In the genomic region with DNA sequence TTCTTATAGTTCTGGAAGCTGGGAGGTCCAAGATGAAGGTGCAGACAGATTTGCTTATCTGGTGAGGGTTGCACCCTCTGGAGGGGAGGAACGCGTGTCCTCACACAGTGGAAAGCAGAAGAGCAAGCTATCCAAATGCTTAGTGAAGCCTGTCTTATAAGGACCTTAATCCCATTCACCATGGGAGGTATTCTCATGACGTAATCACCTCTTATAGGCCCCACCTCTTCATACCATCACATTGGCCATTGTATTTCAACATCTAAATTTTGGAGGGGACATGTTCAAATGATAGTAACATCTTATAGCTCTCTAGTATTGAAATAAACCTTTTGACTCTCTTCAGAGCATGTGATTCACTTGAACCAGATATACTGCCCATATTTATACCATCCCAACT, we compare ENCODE assay signal across 26 cellular contexts.
DNase-seq lines count a peak whose midpoint lies in the region; ATAC-seq, FAIRE-seq and TF ChIP-seq lines count a peak whose summit lies in the region.
"Had no signal": no experiment of that assay in that cellular context is flagged by ENCODE, and none has a peak within 500 bp of the region (broad histone marks: within the 10 kb centered on the region; RNA-seq: fewer than 3 reads in every experiment).

No MANE protein-coding gene starts in this region.

- CTCF ChIA-PET in HEK293 (lab: Yijun Ruan, JAX), result interaction anchor here (0.9 kb wide), 1 partner anchor 30 kb away, joined by 4 read pairs; no protein-coding TSS in a partner anchor
- CTCF ChIA-PET in H1 (lab: Charles Lee; ENCODE audit: partially characterized antibody), result interaction anchor here (1.0 to 1.9 kb wide), 4 partner anchors 15 to 189 kb away, joined by 3 to 6 read pairs (median 4); no protein-coding TSS in a partner anchor
- CTCF ChIA-PET in activated CD8-positive, alpha-beta memory T cell treated with anti-CD3 and anti-CD28 coated beads, Interleukin-2, amount 10 ng/mL, durations not matched to agents 7 days and 5 days (lab: Charles Lee), result no interaction called here

- no peak overlapping the region for H4K8ac ChIP-seq in H1 (ENCODE audit: extremely low read depth, insufficient read depth, low read length)

- no peak overlapping the region for H2BK15ac ChIP-seq in H1 (ENCODE audit: low read length)

- H3K18ac ChIP-seq in H1 (ENCODE audit: extremely low read depth, low read length), result no peak overlapping the region

- peaks cover 3% of the 10 kb centered on the region for H3K9me3 Mint-ChIP-seq in activated CD8-positive, alpha-beta memory T cell treated with anti-CD3 and anti-CD28 coated beads, Interleukin-2, amount 10 ng/mL, durations not matched to agents 7 days and 5 days (ENCODE audit: low read depth)
- H3K9me3 Mint-ChIP-seq: CD4-positive, alpha-beta T cell; H9; HFFc6 had no signal

- H3K23me2 ChIP-seq in H1 (ENCODE audit: low read depth, low read length), result no peaks in the 10 kb centered on the region

- H3K27me3 ChIP-seq in H1 (replicated peaks in 1 of 4; ENCODE audit: control insufficient read depth in 3 of 4, extremely low read depth in 1 of 4, insufficient read depth in 3 of 4, low read length in 3 of 4), result no peaks in the 10 kb centered on the region
- H3K27me3 ChIP-seq: BE2C; BLaER1 treated with 17β-estradiol and CSF1 and Interleukin-3, amounts not matched to agents 10 nM and 100 nM had no signal

- no peak overlapping the region for H3K4me3 ChIP-seq in HEK293 (ENCODE audit: low read depth, low read length)
- H3K4me3 ChIP-seq in H1 (ENCODE audit: extremely low read depth in 1 of 4, insufficient read depth in 2 of 4, low read depth in 3 of 4, low read length in 4 of 4), result no peak overlapping the region
- H3K4me3 ChIP-seq: BLaER1 treated with 17β-estradiol and CSF1 and Interleukin-3, amounts not matched to agents 10 nM and 100 nM; GM12878 had no signal

- no peak overlapping the region for H3K23ac ChIP-seq in H1 (ENCODE audit: insufficient read length)

- TF ChIP-seq POLR2A in H1 (IDR thresholded peaks at IDR 0.05; ENCODE audit: control extremely low read depth in 1 of 2, low read depth in 2 of 2, low read length in 2 of 2), result no peak

- H3K9me3 ChIP-seq in HEK293 (ENCODE audit: control insufficient read depth, insufficient read depth, low read depth, low read length) (no peaks in the 10 kb centered on the region), H1 (ENCODE audit: insufficient read depth in 2 of 2, low read depth in 1 of 2, low read length in 1 of 2) (no peaks in the 10 kb centered on the region)
- H3K9me3 ChIP-seq: BE2C; BLaER1 treated with 17β-estradiol and CSF1 and Interleukin-3, amounts not matched to agents 10 nM and 100 nM had no signal

- no peaks in the 10 kb centered on the region for H3K36me3 Mint-ChIP-seq in activated CD8-positive, alpha-beta memory T cell treated with anti-CD3 and anti-CD28 coated beads, Interleukin-2, amount 10 ng/mL, durations not matched to agents 7 days and 5 days
- H3K36me3 Mint-ChIP-seq: CD14-positive monocyte; CD8-positive, alpha-beta memory T cell had no signal

- no peaks in the 10 kb centered on the region for H3K4me1 ChIP-seq in HEK293 (ENCODE audit: control insufficient read depth, insufficient read depth, low read length)
- H3K4me1 ChIP-seq in H1 (replicated peaks in 1 of 4; ENCODE audit: control insufficient read depth in 3 of 4, insufficient read depth in 4 of 4, low read length in 3 of 4), result no peaks in the 10 kb centered on the region
- H3K4me1 ChIP-seq: BE2C; BLaER1 treated with 17β-estradiol and CSF1 and Interleukin-3, amounts not matched to agents 10 nM and 100 nM had no signal

- no peak overlapping the region for H3K4me2 ChIP-seq in H1 (ENCODE audit: insufficient read depth in 1 of 2, low read depth in 2 of 2, low read length in 2 of 2)
- H3K4me2 ChIP-seq: BLaER1 treated with 17β-estradiol and CSF1 and Interleukin-3, amounts not matched to agents 10 nM and 100 nM had no signal

- H3K56ac ChIP-seq in H1 (replicated peaks; ENCODE audit: insufficient read length, low read depth, low read length), result no peak overlapping the region

- no peak overlapping the region for H2BK20ac ChIP-seq in H1 (ENCODE audit: low read length)

- FAIRE-seq in H1 (lab: Jason Lieb, UNC), result peak; percentile 36
- FAIRE-seq: A204.1, D721Med, GM12878, GM19239 had no signal

- no peak overlapping the region for H3K4ac ChIP-seq in H1 (replicated peaks; ENCODE audit: insufficient read length, low read depth, low read length)

- no peak overlapping the region for H4K91ac ChIP-seq in H1 (replicated peaks; ENCODE audit: insufficient read length, low read length)

- DNase-seq in NCI-H82 (lab: John Stamatoyannopoulos, UW) (peak; percentile 27), NCI-H82 treated with DMSO at 0.1 percent for 48 hours (lab: John Stamatoyannopoulos, UW; ENCODE audit: unreplicated experiment) (no peak), H1 (ENCODE audit: low read depth in 1 of 2, low spot score in 2 of 2) (no peak)
- DNase-seq in activated CD8-positive, alpha-beta memory T cell treated with anti-CD3 and anti-CD28 coated beads, Interleukin-2, amount 10 ng/mL, durations not matched to agents 7 days and 5 days, result no peak
- DNase-seq: ACHN; AML-193; BE2C; CD4-positive, alpha-beta T cell; CD8-positive, alpha-beta memory T cell; DMS 273 treated with DMSO at 0.1 percent for 48 hours; DMS79; EL; GDM1; H9; HFFc6 had no signal

- WGBS in H1 (ENCODE audit: extremely low coverage in 1 of 2, insufficient coverage in 1 of 2, insufficient read length in 1 of 2, insufficient replicate concordance in 2 of 2, low coverage in 1 of 2, low lambda C conversion rate in 2 of 2, missing lambda C conversion rate in 1 of 2), 2 experiments, result 88% methylated on average over 3 of the region's 3 CpGs; no CpG with 5 or more reads in 1 of the 2 experiments

- no peak for TF ChIP-seq EP300 in H1 (IDR thresholded peaks at IDR 0.05; ENCODE audit: borderline replicate concordance in 1 of 2, low read depth in 2 of 2, low read length in 2 of 2)

- no peak for TF ChIP-seq CTCF in HEK293 (tag by site-specific recombination; IDR thresholded peaks at IDR 0.05)
- no peak for TF ChIP-seq CTCF in H1 (IDR thresholded peaks at IDR 0.05; ENCODE audit: control extremely low read depth in 1 of 3, insufficient read depth in 1 of 3, low read depth in 1 of 3, low read length in 3 of 3)

- H3K27ac ChIP-seq in HEK293 (ENCODE audit: extremely low read depth, low read depth, low read length) (no peak overlapping the region), H1 (ENCODE audit: low read depth, low read length) (no peak overlapping the region)
- H3K27ac ChIP-seq: 22Rv1; BLaER1 treated with 17β-estradiol and CSF1 and Interleukin-3, amounts not matched to agents 10 nM and 100 nM had no signal

- H3K27ac Mint-ChIP-seq in activated CD8-positive, alpha-beta memory T cell treated with anti-CD3 and anti-CD28 coated beads, Interleukin-2, amount 10 ng/mL, durations not matched to agents 7 days and 5 days, result no peak overlapping the region
- H3K27ac Mint-ChIP-seq: CD14-positive monocyte; CD4-positive, alpha-beta T cell; CD8-positive, alpha-beta memory T cell; H9; HFFc6 had no signal

- H4K20me1 ChIP-seq in H1 (replicated peaks in 1 of 2; ENCODE audit: control insufficient read depth in 1 of 2, insufficient read depth in 2 of 2, low read length in 2 of 2), result no peaks in the 10 kb centered on the region
- H4K20me1 ChIP-seq: BLaER1 treated with 17β-estradiol and CSF1 and Interleukin-3, amounts not matched to agents 10 nM and 100 nM had no signal

- no peak overlapping the region for H2BK5ac ChIP-seq in H1 (ENCODE audit: low read depth, low read length)

- no peak overlapping the region for H3K4me3 Mint-ChIP-seq in activated CD8-positive, alpha-beta memory T cell treated with anti-CD3 and anti-CD28 coated beads, Interleukin-2, amount 10 ng/mL, durations not matched to agents 7 days and 5 days
- H3K4me3 Mint-ChIP-seq: CD14-positive monocyte; CD4-positive, alpha-beta T cell; CD8-positive, alpha-beta memory T cell; H9; HFFc6 had no signal

- H4K5ac ChIP-seq in H1 (ENCODE audit: insufficient read length, low read depth, low read length), result no peak overlapping the region

- H2BK12ac ChIP-seq in H1 (ENCODE audit: low read depth, low read length), result no peak overlapping the region

- ATAC-seq in GM21381 (IDR thresholded peaks at IDR 0.05; ENCODE audit: unreplicated experiment) (no peak), HG02678 (IDR thresholded peaks at IDR 0.05; ENCODE audit: unreplicated experiment) (no peak)
- ATAC-seq in activated CD8-positive, alpha-beta memory T cell treated with anti-CD3 and anti-CD28 coated beads, Interleukin-2, amount 10 ng/mL, durations not matched to agents 7 days and 5 days, result no peak
- ATAC-seq: GM12878, HCT116 had no signal

- H3K79me2 ChIP-seq in H1 (ENCODE audit: control insufficient read depth in 1 of 2, insufficient read depth in 2 of 2, low read length in 2 of 2), result no peaks in the 10 kb centered on the region

- no peak overlapping the region for H2AK5ac ChIP-seq in H1 (ENCODE audit: low read depth, low read length)

- no peak overlapping the region for H2BK120ac ChIP-seq in H1 (replicated peaks; ENCODE audit: low read depth, low read length)

- POLR2A ChIA-PET in HEK293 (lab: Yijun Ruan, JAX), result no interaction called here
- POLR2A ChIA-PET in H1 (lab: Charles Lee; ENCODE audit: partially characterized antibody), result no interaction called here

- H3K79me1 ChIP-seq in H1 (ENCODE audit: low read depth, low read length), result no peaks in the 10 kb centered on the region

- no peaks in the 10 kb centered on the region for H3K27me3 Mint-ChIP-seq in activated CD8-positive, alpha-beta memory T cell treated with anti-CD3 and anti-CD28 coated beads, Interleukin-2, amount 10 ng/mL, durations not matched to agents 7 days and 5 days
- H3K27me3 Mint-ChIP-seq: CD4-positive, alpha-beta T cell; CD8-positive, alpha-beta memory T cell had no signal

- no peak overlapping the region for H2AFZ ChIP-seq in H1 (ENCODE audit: low read length)

- no peaks in the 10 kb centered on the region for H3K4me1 Mint-ChIP-seq in activated CD8-positive, alpha-beta memory T cell treated with anti-CD3 and anti-CD28 coated beads, Interleukin-2, amount 10 ng/mL, durations not matched to agents 7 days and 5 days
- H3K4me1 Mint-ChIP-seq: CD14-positive monocyte; CD8-positive, alpha-beta memory T cell had no signal

- H3K14ac ChIP-seq in H1 (ENCODE audit: insufficient read length), result no peak overlapping the region

- H3K9ac ChIP-seq in H1 (replicated peaks in 1 of 4; ENCODE audit: extremely low read depth in 1 of 4, low read depth in 3 of 4, low read length in 3 of 4), result no peak overlapping the region
- H3K9ac ChIP-seq: BLaER1 treated with 17β-estradiol and CSF1 and Interleukin-3, amounts not matched to agents 10 nM and 100 nM had no signal

- H3K36me3 ChIP-seq in HEK293 (ENCODE audit: control insufficient read depth in 2 of 2, insufficient read depth in 1 of 2, low read length in 2 of 2), result no peaks in the 10 kb centered on the region
- H3K36me3 ChIP-seq in H1 (ENCODE audit: control insufficient read depth in 2 of 4, insufficient read depth in 4 of 4, low read length in 3 of 4), result no peaks in the 10 kb centered on the region
- H3K36me3 ChIP-seq: BE2C; BLaER1 treated with 17β-estradiol and CSF1 and Interleukin-3, amounts not matched to agents 10 nM and 100 nM had no signal

- no peak for TF ChIP-seq RAD21 in H1 (IDR thresholded peaks at IDR 0.05 in 1 of 2, conservative IDR thresholded peaks at IDR 0.05 in 1 of 2; ENCODE audit: low read depth in 2 of 2, low read length in 2 of 2)

TF ChIP-seq in H1, 55 proteins besides CTCF, POLR2A, EP300 and RAD21:
- TF ChIP-seq TEAD4 (IDR thresholded peaks at IDR 0.05; ENCODE audit: low read depth, low read length) (no peak), CEBPB (IDR thresholded peaks at IDR 0.05; ENCODE audit: low read depth, low read length) (peak; percentile 44; the same call in 1 of the 2 replicates)
TF ChIP-seq in H1: peak in this region for 1.
